In genomic region chr3:196496183-196496582, GRCh38 we compare ENCODE assay signal across 1 cellular context.
A peak's percentile ranks its signal among the peaks of the same experiment; 100 is the strongest.
TF ChIP-seq lines count a peak whose summit lies in the region.

No MANE protein-coding gene starts in this region.

TF ChIP-seq in K562, 482 proteins besides CTCF, POLR2A, EP300 and RAD21 (continued from another document and continues in another):
- TF ChIP-seq ZNF318 (IDR thresholded peaks at IDR 0.05; ENCODE audit: borderline replicate concordance in 1 of 2, low read depth in 1 of 2) (no peak), PHB2 (IDR thresholded peaks at IDR 0.05; ENCODE audit: low read depth) (no peak), FOXK2 (conservative IDR thresholded peaks at IDR 0.05 in 1 of 2, IDR thresholded peaks at IDR 0.05 in 1 of 2; ENCODE audit: low read depth in 2 of 2) (peak in 1 of 2 experiments; percentile 32; a peak in 1 of 4 replicates), NFYB (IDR thresholded peaks at IDR 0.05; ENCODE audit: extremely low read depth, insufficient read length) (no peak), TEAD4 (IDR thresholded peaks at IDR 0.05; ENCODE audit: low read length) (no peak), TEAD4 (CRISPR knock-in tag; IDR thresholded peaks at IDR 0.05; ENCODE audit: borderline replicate concordance) (no peak), XRCC5 (IDR thresholded peaks at IDR 0.05; ENCODE audit: low read depth, low read length) (no peak), BHLHE40 (IDR thresholded peaks at IDR 0.05; ENCODE audit: low read length) (no peak), VEZF1 (CRISPR knock-in tag; IDR thresholded peaks at IDR 0.05) (no peak), CEBPZ (IDR thresholded peaks at IDR 0.05; ENCODE audit: borderline replicate concordance, low read depth, low read length) (no peak), ZZZ3 (IDR thresholded peaks at IDR 0.05) (no peak), NCOA2 (IDR thresholded peaks at IDR 0.05; ENCODE audit: partially characterized antibody in 2 of 2) (no peak), COPS2 (conservative IDR thresholded peaks at IDR 0.05) (no peak), ILK (tag; IDR thresholded peaks at IDR 0.05; ENCODE audit: borderline replicate concordance, low read depth) (no peak), ZKSCAN3 (CRISPR knock-in tag; IDR thresholded peaks at IDR 0.05) (no peak), GATA2 (CRISPR knock-in tag; IDR thresholded peaks at IDR 0.05) (no peak), ZNF592 (IDR thresholded peaks at IDR 0.05) (0 out of 2 replicates have a peak, but pooled peaks have one; percentile 15), MECOM (CRISPR knock-in tag; IDR thresholded peaks at IDR 0.05) (peak; percentile 54; the same call in 1 of the 2 replicates), TAF1 (IDR thresholded peaks at IDR 0.05; ENCODE audit: control insufficient read depth, extremely low read depth, insufficient read depth, low read length, severe bottlenecking) (no peak), SUPT5H (IDR thresholded peaks at IDR 0.05) (no peak), ZNF551 (CRISPR knock-in tag; IDR thresholded peaks at IDR 0.05) (no peak), ARID1B (IDR thresholded peaks at IDR 0.05) (peak; percentile 53; the same call in 1 of the 2 replicates), ZKSCAN8 (CRISPR knock-in tag; IDR thresholded peaks at IDR 0.05) (no peak), NCOA4 (IDR thresholded peaks at IDR 0.05; ENCODE audit: partially characterized antibody) (no peak), BCL6 (CRISPR knock-in tag; IDR thresholded peaks at IDR 0.05) (no peak), GMEB1 (CRISPR knock-in tag; IDR thresholded peaks at IDR 0.05) (no peak), WHSC1 (IDR thresholded peaks at IDR 0.05; ENCODE audit: low read length) (no peak), ATF4 (CRISPR knock-in tag; IDR thresholded peaks at IDR 0.05) (no peak), SREBF2 (CRISPR knock-in tag; IDR thresholded peaks at IDR 0.05) (no peak)
- TF ChIP-seq, protein P1, sequence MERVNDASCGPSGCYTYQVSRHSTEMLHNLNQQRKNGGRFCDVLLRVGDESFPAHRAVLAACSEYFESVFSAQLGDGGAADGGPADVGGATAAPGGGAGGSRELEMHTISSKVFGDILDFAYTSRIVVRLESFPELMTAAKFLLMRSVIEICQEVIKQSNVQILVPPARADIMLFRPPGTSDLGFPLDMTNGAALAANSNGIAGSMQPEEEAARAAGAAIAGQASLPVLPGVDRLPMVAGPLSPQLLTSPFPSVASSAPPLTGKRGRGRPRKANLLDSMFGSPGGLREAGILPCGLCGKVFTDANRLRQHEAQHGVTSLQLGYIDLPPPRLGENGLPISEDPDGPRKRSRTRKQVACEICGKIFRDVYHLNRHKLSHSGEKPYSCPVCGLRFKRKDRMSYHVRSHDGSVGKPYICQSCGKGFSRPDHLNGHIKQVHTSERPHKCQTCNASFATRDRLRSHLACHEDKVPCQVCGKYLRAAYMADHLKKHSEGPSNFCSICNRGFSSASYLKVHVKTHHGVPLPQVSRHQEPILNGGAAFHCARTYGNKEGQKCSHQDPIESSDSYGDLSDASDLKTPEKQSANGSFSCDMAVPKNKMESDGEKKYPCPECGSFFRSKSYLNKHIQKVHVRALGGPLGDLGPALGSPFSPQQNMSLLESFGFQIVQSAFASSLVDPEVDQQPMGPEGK (CRISPR knock-in tag; IDR thresholded peaks at IDR 0.05; ENCODE audit: borderline replicate concordance), result no peak
- TF ChIP-seq, protein P2, sequence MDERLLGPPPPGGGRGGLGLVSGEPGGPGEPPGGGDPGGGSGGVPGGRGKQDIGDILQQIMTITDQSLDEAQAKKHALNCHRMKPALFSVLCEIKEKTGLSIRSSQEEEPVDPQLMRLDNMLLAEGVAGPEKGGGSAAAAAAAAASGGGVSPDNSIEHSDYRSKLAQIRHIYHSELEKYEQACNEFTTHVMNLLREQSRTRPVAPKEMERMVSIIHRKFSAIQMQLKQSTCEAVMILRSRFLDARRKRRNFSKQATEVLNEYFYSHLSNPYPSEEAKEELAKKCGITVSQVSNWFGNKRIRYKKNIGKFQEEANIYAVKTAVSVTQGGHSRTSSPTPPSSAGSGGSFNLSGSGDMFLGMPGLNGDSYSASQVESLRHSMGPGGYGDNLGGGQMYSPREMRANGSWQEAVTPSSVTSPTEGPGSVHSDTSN (CRISPR knock-in tag; IDR thresholded peaks at IDR 0.05; ENCODE audit: low read depth), result no peak
- TF ChIP-seq, protein P2 (tag; conservative IDR thresholded peaks at IDR 0.05; ENCODE audit: low read depth), result peak; percentile 89
